ENCODE assay signal across 8 cellular contexts in genomic region chr14:73851567-73852382, GRCh38. TPM values are rescaled to one million over a fixed set of nuclear protein-coding genes. Genes with fewer than 3 reads are reported as not detected.
A peak's percentile ranks its signal among the peaks of the same experiment; 100 is the strongest.
DNase-seq lines count a peak whose midpoint lies in the region; ATAC-seq and TF ChIP-seq lines count a peak whose summit lies in the region.

Gene PTGR2, plus strand, starts transcription at chr14:73851831. Its CDS starts 7,032 bp downstream, at chr14:73858863.

- in situ Hi-C loops in KBM-7 (cut with MboI; ENCODE audit: low pct_unique_long_range_greater_than_20kb, low sequenced_read_pairs): no loop called here

- no peak for TF ChIP-seq CTCF in PC-9 (conservative IDR thresholded peaks at IDR 0.05)

- H3K4me1 ChIP-seq in PC-9 (replicated peaks; ENCODE audit: insufficient read depth) (peaks cover 32% of the 10 kb centered on the region), esophagus (ENCODE audit: control insufficient read depth in 2 of 2, insufficient read depth in 2 of 2, low read length in 1 of 2) (no peaks in the 10 kb centered on the region), mucosa of stomach (ENCODE audit: control insufficient read depth, insufficient read depth, low read length) (peaks cover 13% of the 10 kb centered on the region)

- peak within 1 kb of the TSS; percentile 96 for H3K4me3 Mint-ChIP-seq in activated T-cell treated with anti-CD3 and anti-CD28 coated beads, Interleukin-2, amount 50 U/mL, for 4 hours

- peaks cover 16% of the 10 kb centered on the region for H3K79me2 ChIP-seq in PC-9 (ENCODE audit: low read depth)

- peak; percentile 77 for ATAC-seq in GM21619 (IDR thresholded peaks at IDR 0.05; ENCODE audit: unreplicated experiment)
- peak; percentile 98 for ATAC-seq in activated T-cell treated with anti-CD3 and anti-CD28 coated beads, Interleukin-2, amount 50 U/mL, for 4 hours

- peak within 1 kb of the TSS; percentile 94 for H2AFZ ChIP-seq in PC-9

- peak; percentile 87 for DNase-seq in DMS 273 treated with DMSO at 0.1 percent for 48 hours (lab: John Stamatoyannopoulos, UW)
- peak; percentile 94 for DNase-seq in KBM-7
- peak; percentile 90 to 98 for DNase-seq in PC-9
- peak; percentile 87 for DNase-seq in activated T-cell treated with anti-CD3 and anti-CD28 coated beads, Interleukin-2, amount 50 U/mL, for 4 hours
- DNase-seq in stimulated activated CD8-positive, alpha-beta memory T cell treated with anti-CD3 and anti-CD28 coated beads, Interleukin-4, amount 100 ng/mL, for 48 hours: peak; percentile 92

- CTCF ChIA-PET in PC-9 (lab: Charles Lee): no interaction called here

- H3K9me3 ChIP-seq in PC-9 (ENCODE audit: insufficient read depth, low read depth) (no peaks in the 10 kb centered on the region), esophagus (ENCODE audit: control insufficient read depth in 2 of 2, insufficient read depth in 1 of 2, low read depth in 1 of 2, low read length in 1 of 2) (no peaks in the 10 kb centered on the region), mucosa of stomach (ENCODE audit: control insufficient read depth, low read length) (no peaks in the 10 kb centered on the region)

- POLR2A ChIA-PET in PC-9 (lab: Charles Lee; ENCODE audit: unreplicated experiment): interaction anchor here (0.5 to 1.5 kb wide), 11 partner anchors 34 to 889 kb away, joined by 3 to 14 read pairs (median 6); partner anchors contain the start of genes ACOT2 and ZNF410

- peaks cover 50% of the 10 kb centered on the region for H3F3A ChIP-seq in PC-9 (ENCODE audit: insufficient read depth, low read depth)

- H3K27me3 ChIP-seq in PC-9 (ENCODE audit: insufficient read depth, low read depth): no peaks in the 10 kb centered on the region
- no peaks in the 10 kb centered on the region for H3K27me3 ChIP-seq in esophagus (ENCODE audit: control insufficient read depth in 1 of 2, insufficient read depth in 2 of 2, low read length in 2 of 2)
- H3K27me3 ChIP-seq in mucosa of stomach (ENCODE audit: control insufficient read depth, insufficient read depth, low read length): no peaks in the 10 kb centered on the region

- peak within 1 kb of the TSS; percentile 98 for H3K4me2 ChIP-seq in PC-9

- H3K27me3 Mint-ChIP-seq in activated T-cell treated with anti-CD3 and anti-CD28 coated beads, Interleukin-2, amount 50 U/mL, for 4 hours (ENCODE audit: low read depth): no peaks in the 10 kb centered on the region

- H3K9me3 Mint-ChIP-seq in activated T-cell treated with anti-CD3 and anti-CD28 coated beads, Interleukin-2, amount 50 U/mL, for 4 hours: no peaks in the 10 kb centered on the region

- WGBS in esophagus, 2 donors: 0 to 1% methylated on average over 51 of the region's 51 CpGs

- no peaks in the 10 kb centered on the region for H3K9me2 ChIP-seq in PC-9 (ENCODE audit: insufficient read depth)

- H3K36me3 ChIP-seq in PC-9 (ENCODE audit: low read depth) (no peaks in the 10 kb centered on the region), esophagus (ENCODE audit: control insufficient read depth in 2 of 2, insufficient read depth in 2 of 2, low read length in 1 of 2) (no peaks in the 10 kb centered on the region), mucosa of stomach (ENCODE audit: control insufficient read depth, insufficient read depth, low read length) (no peaks in the 10 kb centered on the region)

- H3K4me3 ChIP-seq in PC-9 (peak within 1 kb of the TSS; percentile 68), esophagus (ENCODE audit: low read depth in 1 of 2, low read length in 2 of 2) (peak within 1 kb of the TSS; percentile 43 to 63), mucosa of stomach (ENCODE audit: low read length) (peak within 1 kb of the TSS; percentile 11)

- TSS peak; percentile 85 for BruUV-seq in PC-9 (replicated peaks; lab: Mats Ljungman, UMichigan)

- H3K9ac ChIP-seq in mucosa of stomach (ENCODE audit: low read length): peak within 1 kb of the TSS; percentile 67

- no peaks in the 10 kb centered on the region for H4K20me1 ChIP-seq in PC-9 (ENCODE audit: insufficient read depth)

- intact Hi-C loops in PC-9 (cut with micrococcal nuclease; ENCODE audit: unreplicated experiment): loop anchor here (1.0 to 2.0 kb wide), 4 partner anchors 15 to 99 kb away; partner anchors contain the start of genes COQ6, FAM161B and ZNF410

- H3K36me3 Mint-ChIP-seq in activated T-cell treated with anti-CD3 and anti-CD28 coated beads, Interleukin-2, amount 50 U/mL, for 4 hours (ENCODE audit: insufficient read depth): no peaks in the 10 kb centered on the region

- H3K4me1 Mint-ChIP-seq in activated T-cell treated with anti-CD3 and anti-CD28 coated beads, Interleukin-2, amount 50 U/mL, for 4 hours (ENCODE audit: low read depth): peaks cover 22% of the 10 kb centered on the region

- H3K27ac ChIP-seq in PC-9 (peak within 1 kb of the TSS; percentile 89), esophagus (ENCODE audit: low read depth in 2 of 2, low read length in 1 of 2) (peak within 1 kb of the TSS; percentile 88 to 97)

RNA-seq across cellular contexts. Expression of gene PTGR2, which starts in this region (rescaled TPM):
- total RNA-seq in PC-9 (2021): 19.5 and 21.8 TPM in 2 replicates
- total RNA-seq in activated T-cell treated with anti-CD3 and anti-CD28 coated beads, Interleukin-2, amount 50 U/mL, for 4 hours: 1 to 10 TPM; 2.5 to 3.8 (median 3.3) TPM
- 1 to 10 TPM; 3.0 to 4.2 TPM for polyA plus RNA-seq in esophagus

Comparison
In these comparisons a context has a peak if more than half of its experiments do, and no peak if none do; other contexts are left out.
1. Peak in every context shown above with its lines: DNase-seq, ATAC-seq, H3K4me3 ChIP-seq and H3K27ac ChIP-seq.
2. H3K4me3 ChIP-seq: peak in every context shown above with its lines; median percentile 68 in PC-9; 53 in esophagus; 11 in mucosa of stomach.